In genomic region chr11:88288560-88288959, GRCh38 we compare ENCODE assay signal across 17 cellular contexts. TPM values are rescaled to one million over a fixed set of nuclear protein-coding genes. Genes with fewer than 3 reads are reported as not detected.
DNase-seq lines count a peak whose midpoint lies in the region; ATAC-seq and TF ChIP-seq lines count a peak whose summit lies in the region.
"Had no signal": no experiment of that assay in that cellular context is flagged by ENCODE, and none has a peak within 500 bp of the region (broad histone marks: within the 10 kb centered on the region; RNA-seq: fewer than 3 reads in every experiment).

No MANE protein-coding gene starts in this region.

- no peak overlapping the region for H3K4ac ChIP-seq in IMR-90 (ENCODE audit: low read depth, low read length)

- no peaks in the 10 kb centered on the region for H3K27me3 ChIP-seq in IMR-90 (ENCODE audit: control insufficient read depth, insufficient read depth, low read length)
- no peaks in the 10 kb centered on the region for H3K27me3 ChIP-seq in upper lobe of right lung

- no peak overlapping the region for H2BK20ac ChIP-seq in IMR-90 (ENCODE audit: low read depth, low read length)

- TF ChIP-seq RAD21 in IMR-90 (IDR thresholded peaks at IDR 0.05; ENCODE audit: low read length): no peak

- no peak for TF ChIP-seq POLR2A in IMR-90 (IDR thresholded peaks at IDR 0.05; ENCODE audit: low read depth, low read length)

- no peak overlapping the region for H3K23ac ChIP-seq in IMR-90 (ENCODE audit: low read depth, low read length)

- H3K27ac Mint-ChIP-seq in natural killer cell: peak overlapping the region; percentile 9 to 19
- H3K27ac Mint-ChIP-seq: CD4-positive, CD25-positive, alpha-beta regulatory T cell; GM23338 had no signal

- H3K9me3 ChIP-seq in IMR-90 (ENCODE audit: control insufficient read depth, insufficient read depth, low read length) (no peaks in the 10 kb centered on the region), upper lobe of right lung (no peaks in the 10 kb centered on the region)

- TF ChIP-seq CTCF in IMR-90 (conservative IDR thresholded peaks at IDR 0.05; ENCODE audit: low read depth, low read length) (no peak), natural killer cell (IDR thresholded peaks at IDR 0.05) (no peak), upper lobe of right lung (IDR thresholded peaks at IDR 0.05) (no peak)

- H3K4me1 Mint-ChIP-seq in natural killer cell: peaks cover 21 to 46% of the 10 kb centered on the region in 2 donors

- H4K5ac ChIP-seq in IMR-90 (ENCODE audit: low read depth, low read length): no peak overlapping the region

- H3K4me2 ChIP-seq in IMR-90 (ENCODE audit: low read depth, low read length): no peak overlapping the region
- H3K4me2 ChIP-seq: GM23338 had no signal

- peaks cover 25% of the 10 kb centered on the region for H3K36me3 Mint-ChIP-seq in natural killer cell

- no peak overlapping the region for H2BK120ac ChIP-seq in IMR-90 (ENCODE audit: low read depth, low read length)

- no peak overlapping the region for H4K91ac ChIP-seq in IMR-90 (ENCODE audit: insufficient read depth, low read depth, low read length)

- no peaks in the 10 kb centered on the region for H3K9me3 Mint-ChIP-seq in natural killer cell
- H3K9me3 Mint-ChIP-seq: GM23338 had no signal

- H2AFZ ChIP-seq in IMR-90 (replicated peaks; ENCODE audit: low read length, poor library complexity): no peak overlapping the region
- H2AFZ ChIP-seq: GM23338 had no signal

- no peak overlapping the region for H2AK5ac ChIP-seq in IMR-90 (ENCODE audit: low read depth, low read length)

- CTCF ChIA-PET in IMR-90 (lab: Yijun Ruan, JAX): interaction anchor here (0.6 kb wide), 2 partner anchors 9 to 957 kb away, joined by 3 read pairs; no protein-coding TSS in a partner anchor

- no peak overlapping the region for H3K4me3 Mint-ChIP-seq in natural killer cell
- H3K4me3 Mint-ChIP-seq: CD4-positive, CD25-positive, alpha-beta regulatory T cell; GM23338 had no signal

- H2BK5ac ChIP-seq in IMR-90 (ENCODE audit: low read depth, low read length, poor library complexity, severe bottlenecking): no peak overlapping the region

- H2AK9ac ChIP-seq in IMR-90 (replicated peaks; ENCODE audit: low read depth, low read length, poor library complexity): no peak overlapping the region

- intact Hi-C loops in IMR-90 (cut with micrococcal nuclease): no loop called here
- intact Hi-C loops in natural killer cell (cut with micrococcal nuclease): no loop called here
- intact Hi-C loops in upper lobe of right lung (cut with DNase I): no loop called here

- no peak overlapping the region for H4K8ac ChIP-seq in IMR-90 (ENCODE audit: low read depth in 2 of 2, low read length in 2 of 2)

- BruUV-seq in IMR-90 (replicated peaks; lab: Mats Ljungman, UMichigan): no TSS peak

- H3K9ac ChIP-seq in IMR-90 (ENCODE audit: low read depth, low read length): no peak overlapping the region

- H2BK15ac ChIP-seq in IMR-90 (ENCODE audit: low read depth, low read length): no peak overlapping the region

- DNase-seq in IMR-90 (peak; percentile 36), NCI-H2029 treated with DMSO at 0.1 percent for 48 hours (lab: John Stamatoyannopoulos, UW) (peak; percentile 58), RPMI7951 (ENCODE audit: low read depth) (peak; percentile 14), natural killer cell (no peak), iPS-NIHi7 (ENCODE audit: extremely low spot score) (no peak), NCI-H446 (lab: John Stamatoyannopoulos, UW) (no peak), upper lobe of right lung (no peak)
- DNase-seq: AML-193; CD4-positive, CD25-positive, alpha-beta regulatory T cell; GF-D8; KG1; NCI-H1417; NCI-H1930; NCI-H524 treated with DMSO at 0.1 percent for 48 hours; NK-92 treated with Interleukin-12 subunit alpha and Interleukin-12 subunit beta, amount 100 ng/mL, for 24 hours had no signal

- WGBS in IMR-90 (ENCODE audit: extremely low coverage in 2 of 2, insufficient read length in 1 of 2), 2 experiments: no CpG with 5 or more reads among the region's 1 CpG

- dilution Hi-C loops in IMR-90 (cut with HindIII; ENCODE audit: low sequenced_read_pairs, unreplicated experiment): no loop called here

- ATAC-seq in IMR-90 (ENCODE audit: low read depth) (no peak), natural killer cell (no peak), upper lobe of right lung (no peak)
- ATAC-seq: GM23338 had no signal

- H3K4me1 ChIP-seq in IMR-90 (ENCODE audit: control insufficient read depth, insufficient read depth, low read length) (peaks cover 2% of the 10 kb centered on the region; the same call in 1 of the 2 replicates), upper lobe of right lung (peaks cover 27% of the 10 kb centered on the region)

- no peak overlapping the region for H3K4me3 ChIP-seq in IMR-90 (ENCODE audit: insufficient read depth, low read depth, low read length)
- H3K4me3 ChIP-seq in upper lobe of right lung: no peak overlapping the region
- H3K4me3 ChIP-seq: GM23338 had no signal

- H3K79me1 ChIP-seq in IMR-90 (ENCODE audit: low read depth in 1 of 2, low read length in 2 of 2): no peaks in the 10 kb centered on the region

- H3K27ac ChIP-seq in IMR-90 (ENCODE audit: insufficient read depth, low read length): no peak overlapping the region
- H3K27ac ChIP-seq in upper lobe of right lung: no peak overlapping the region
- H3K27ac ChIP-seq: HL-60 had no signal

- H3K36me3 ChIP-seq in IMR-90 (ENCODE audit: control insufficient read depth, insufficient read depth, low read length): peaks cover 6% of the 10 kb centered on the region
- peaks cover 8% of the 10 kb centered on the region for H3K36me3 ChIP-seq in upper lobe of right lung

- POLR2A ChIA-PET in IMR-90 (lab: Charles Lee; ENCODE audit: unreplicated experiment): no interaction called here

- H3K9me1 ChIP-seq in IMR-90 (ENCODE audit: insufficient read depth, low read length): no peaks in the 10 kb centered on the region; the same call in 1 of the 2 replicates

- in situ Hi-C loops in IMR-90 (cut with MboI; ENCODE audit: low sequenced_read_pairs): no loop called here

- H3K56ac ChIP-seq in IMR-90 (ENCODE audit: extremely low read depth, insufficient read depth, low read length): no peak overlapping the region

- no peak overlapping the region for H3K14ac ChIP-seq in IMR-90 (replicated peaks; ENCODE audit: low read depth, low read length)

- H3K18ac ChIP-seq in IMR-90 (ENCODE audit: low read depth, low read length): no peak overlapping the region

- no peaks in the 10 kb centered on the region for H3K27me3 Mint-ChIP-seq in natural killer cell (ENCODE audit: low read depth in 2 of 2)
- H3K27me3 Mint-ChIP-seq: CD4-positive, CD25-positive, alpha-beta regulatory T cell had no signal

- no peaks in the 10 kb centered on the region for H4K20me1 ChIP-seq in IMR-90 (ENCODE audit: insufficient read depth, low read length)

TF ChIP-seq in IMR-90, 13 proteins besides CTCF, POLR2A, EP300 and RAD21:
- TF ChIP-seq MXI1 (IDR thresholded peaks at IDR 0.05; ENCODE audit: borderline replicate concordance, low read depth, low read length): no peak
- TF ChIP-seq, protein P1, sequence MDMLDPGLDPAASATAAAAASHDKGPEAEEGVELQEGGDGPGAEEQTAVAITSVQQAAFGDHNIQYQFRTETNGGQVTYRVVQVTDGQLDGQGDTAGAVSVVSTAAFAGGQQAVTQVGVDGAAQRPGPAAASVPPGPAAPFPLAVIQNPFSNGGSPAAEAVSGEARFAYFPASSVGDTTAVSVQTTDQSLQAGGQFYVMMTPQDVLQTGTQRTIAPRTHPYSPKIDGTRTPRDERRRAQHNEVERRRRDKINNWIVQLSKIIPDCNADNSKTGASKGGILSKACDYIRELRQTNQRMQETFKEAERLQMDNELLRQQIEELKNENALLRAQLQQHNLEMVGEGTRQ (IDR thresholded peaks at IDR 0.05; ENCODE audit: low read depth, low read length): no peak
- TF ChIP-seq RCOR1 (IDR thresholded peaks at IDR 0.05; ENCODE audit: insufficient replicate concordance, low read length): no peak
- TF ChIP-seq CHD1 (IDR thresholded peaks at IDR 0.05; ENCODE audit: low read depth, low read length): no peak
- TF ChIP-seq SMC3 (IDR thresholded peaks at IDR 0.05; ENCODE audit: low read depth, low read length): no peak
- no peak for TF ChIP-seq RFX5 (IDR thresholded peaks at IDR 0.05; ENCODE audit: low read depth, low read length)

RNA-seq across cellular contexts. Expression of gene CTSC, which starts 49.0 kb away (rescaled TPM):
- total RNA-seq in IMR-90 (2012; rRNA removed) (178 and 208 TPM in 2 replicates), natural killer cell (100 to 1,000 TPM; 182 to 275 (median 227) TPM), upper lobe of right lung (278 TPM)
- polyA plus RNA-seq in IMR-90 (2012; rRNA removed): 267 and 299 TPM in 2 replicates
- 73.5 and 320 TPM in 2 replicates for polyA plus RNA-seq in IMR-90 (2012; cell fraction: cytosol; rRNA removed)
- polyA plus RNA-seq in IMR-90 (2012; cell fraction: nucleus; rRNA removed; ENCODE audit: low replicate concordance): 116 and 140 TPM in 2 replicates
- 157 and 164 TPM in 2 replicates for total RNA-seq in RPMI7951 (2014; rRNA removed; shearing (Covaris generic))

Comparison
In these comparisons a context has a peak if more than half of its experiments do, and no peak if none do; other contexts are left out.
1. DNase-seq: peak in IMR-90 (single experiment), NCI-H2029 treated with DMSO at 0.1 percent for 48 hours (single experiment) and RPMI7951 (single experiment); none in natural killer cell (single experiment), iPS-NIHi7 (single experiment), NCI-H446 (0 of 2) and upper lobe of right lung (single experiment).